Comparison of ENCODE assay signal across 8 cellular contexts in the genomic region with DNA sequence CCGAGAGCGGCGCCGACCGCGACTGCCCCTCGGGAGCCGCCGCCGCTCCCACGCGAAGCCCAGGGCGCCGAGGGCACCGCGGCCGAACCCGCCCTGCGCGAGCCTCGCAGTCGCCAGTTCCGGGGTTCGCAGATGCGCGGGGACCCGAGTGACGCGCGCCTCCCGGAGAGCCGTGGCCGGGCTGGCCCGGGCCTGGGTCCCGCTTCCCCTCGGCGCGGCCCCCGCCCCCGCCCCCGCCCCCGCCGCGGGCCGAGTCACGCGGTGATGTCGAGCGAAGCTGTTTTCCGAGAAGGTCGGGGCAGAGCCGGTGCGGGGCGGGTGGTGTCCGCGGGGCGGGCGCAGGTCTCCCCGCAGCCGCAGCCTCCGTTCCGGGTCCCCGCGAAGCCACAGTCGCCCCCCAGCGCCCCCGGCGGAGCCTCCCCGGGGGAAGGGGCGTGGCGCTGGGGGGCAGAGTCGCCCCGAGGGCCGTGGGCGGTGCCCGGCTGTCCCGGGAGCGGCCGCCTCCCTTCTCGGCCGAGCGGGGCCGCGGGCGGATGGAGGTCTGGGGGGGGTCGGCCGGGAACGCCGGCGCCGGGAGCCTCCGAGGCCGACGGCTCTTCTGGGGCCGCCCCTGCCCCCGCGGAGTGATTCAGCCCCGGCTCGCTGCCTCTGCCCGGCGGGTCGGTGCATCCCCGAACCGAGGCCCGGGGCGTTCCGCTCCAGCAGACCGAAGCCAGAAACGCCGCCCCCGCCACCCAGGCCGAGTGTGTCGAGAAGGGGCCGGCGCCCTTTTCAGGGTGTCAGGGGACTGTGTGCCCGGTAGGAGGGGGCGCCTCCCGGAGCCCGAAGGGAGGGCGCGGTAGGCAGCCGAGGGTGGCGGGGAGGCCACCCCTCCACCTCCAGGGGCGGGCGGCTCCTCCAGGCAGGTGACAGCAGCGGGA. TPM values are rescaled to one million over a fixed set of nuclear protein-coding genes. Genes with fewer than 3 reads are reported as not detected.
A peak's percentile ranks its signal among the peaks of the same experiment; 100 is the strongest.
DNase-seq lines count a peak whose midpoint lies in the region; ATAC-seq, FAIRE-seq and TF ChIP-seq lines count a peak whose summit lies in the region.

No MANE protein-coding gene starts in this region.

- peak in 21 of 34 experiments; percentile 16 to 47 (median 30) for DNase-seq in T-cell
- DNase-seq in mammary epithelial cell, result no peak
- DNase-seq in HepG2 (ENCODE audit: low spot score), result no peak
- DNase-seq in stimulated activated CD8-positive, alpha-beta memory T cell treated with anti-CD3 and anti-CD28 coated beads, Interleukin-4, amount 100 ng/mL, for 4 hours (ENCODE audit: low read depth in 2 of 2, low spot score in 1 of 2), result peak; percentile 20 to 29
- DNase-seq in NCI-H1105 (lab: John Stamatoyannopoulos, UW), result no peak

- no peak for TF ChIP-seq POLR2A in HepG2 (IDR thresholded peaks at IDR 0.05; ENCODE audit: insufficient read depth in 1 of 2, low read depth in 2 of 2, low read length in 2 of 2)

- no peak for TF ChIP-seq EP300 in HepG2 (IDR thresholded peaks at IDR 0.05; ENCODE audit: low read depth in 2 of 2, low read length in 2 of 2)
- no peak for TF ChIP-seq EP300 in HepG2 (CRISPR knock-in tag; IDR thresholded peaks at IDR 0.05; ENCODE audit: borderline replicate concordance)

- H3K9ac ChIP-seq in mammary epithelial cell (ENCODE audit: insufficient read depth, low read length), result no peak overlapping the region
- H3K9ac ChIP-seq in HepG2 (ENCODE audit: insufficient read depth, low read depth, low read length), result no peak overlapping the region

- H3K9me3 Mint-ChIP-seq in T-cell, result no peaks in the 10 kb centered on the region

- peaks cover 13 to 42% (median 34%) of the 10 kb centered on the region in 3 donors for H3K4me1 Mint-ChIP-seq in T-cell

- intact Hi-C loops in mammary epithelial cell (cut with micrococcal nuclease), result loop anchor here (5.0 kb wide), 1 partner anchor 204 kb away; no protein-coding TSS in a partner anchor
- intact Hi-C loops in HepG2 (cut with micrococcal nuclease; ENCODE audit: unreplicated experiment), result no loop called here

- peak overlapping the region in 2 of 3 donors; percentile 62 to 71 for H3K4me3 Mint-ChIP-seq in T-cell

- CTCF ChIA-PET in T-cell (lab: Charles Lee) (no interaction called here), mammary epithelial cell (lab: Charles Lee; ENCODE audit: low non-redundant PET) (no interaction called here), HepG2 (lab: Yijun Ruan, JAX; ENCODE audit: low intra/inter-chr PET ratio, low total read pairs) (no interaction called here)

- TF ChIP-seq RAD21 in HepG2 (CRISPR knock-in tag; IDR thresholded peaks at IDR 0.05), result no peak

- no peak overlapping the region for H3K27ac ChIP-seq in mammary epithelial cell (ENCODE audit: insufficient read depth, low read depth, low read length)
- H3K27ac ChIP-seq in HepG2 (ENCODE audit: extremely low read length, insufficient read depth, low read length), result no peak overlapping the region

- dilution Hi-C loops in mammary epithelial cell (cut with HindIII; ENCODE audit: low sequenced_read_pairs), result no loop called here

- H3K4me3 ChIP-seq in mammary epithelial cell (replicated peaks in 1 of 3; ENCODE audit: insufficient read depth in 1 of 3, low read depth in 2 of 3, low read length in 3 of 3), result peak overlapping the region in 2 of 3 experiments; percentile 24 to 47
- H3K4me3 ChIP-seq in HepG2 (replicated peaks in 1 of 3; ENCODE audit: insufficient read depth in 1 of 3, low read depth in 2 of 3, low read length in 3 of 3), result peak overlapping the region in 1 of 3 experiments; percentile 62; a peak in 2 of 6 replicates

- no peak overlapping the region for H3K27ac Mint-ChIP-seq in T-cell

- no peaks in the 10 kb centered on the region for H3K36me3 Mint-ChIP-seq in T-cell

- H3K27me3 ChIP-seq in mammary epithelial cell (ENCODE audit: insufficient read depth, low read length), result peaks cover 16% of the 10 kb centered on the region
- peaks cover 39 to 82% of the 10 kb centered on the region in 2 experiments; a peak in 4 of 5 replicates for H3K27me3 ChIP-seq in HepG2 (ENCODE audit: control insufficient read depth in 1 of 2, insufficient read depth in 2 of 2, low read length in 2 of 2)

- peak overlapping the region; percentile 13 for H2AFZ ChIP-seq in mammary epithelial cell (ENCODE audit: low read depth, low read length)
- no peak overlapping the region for H2AFZ ChIP-seq in HepG2 (ENCODE audit: low read length)

- in situ Hi-C loops in mammary epithelial cell (cut with MboI; ENCODE audit: low sequenced_read_pairs in 2 of 2), result no loop called here
- in situ Hi-C loops in HepG2 (cut with HindIII; ENCODE audit: extremely low pct_ligation_motif_present, low pct_unique_long_range_greater_than_20kb), result no loop called here

- FAIRE-seq in HepG2 (lab: Jason Lieb, UNC), result no peak

- ATAC-seq in GM18861 (IDR thresholded peaks at IDR 0.05; ENCODE audit: unreplicated experiment) (peak; percentile 29), T-cell (replicated peaks in 1 of 4) (peak in 3 of 4 experiments; percentile 10 to 12 (median 11)), HepG2 (no peak), HG03025 (IDR thresholded peaks at IDR 0.05; ENCODE audit: low FRiP score, unreplicated experiment) (no peak), HG03439 (IDR thresholded peaks at IDR 0.05; ENCODE audit: unreplicated experiment) (no peak)

- H3K9me3 ChIP-seq in mammary epithelial cell (replicated peaks; ENCODE audit: insufficient read depth, low read length) (no peaks in the 10 kb centered on the region), HepG2 (ENCODE audit: low read length) (no peaks in the 10 kb centered on the region)

- TF ChIP-seq CTCF in mammary epithelial cell (conservative IDR thresholded peaks at IDR 0.05 in 1 of 2, IDR thresholded peaks at IDR 0.05 in 1 of 2; ENCODE audit: extremely low read depth in 1 of 2, insufficient read depth in 1 of 2, low read depth in 1 of 2, low read length in 2 of 2), result no peak
- no peak for TF ChIP-seq CTCF in HepG2 (CRISPR knock-in tag; IDR thresholded peaks at IDR 0.05)

- peaks cover 0 to 2% of the 10 kb centered on the region in 2 donors for H3K27me3 Mint-ChIP-seq in T-cell

- peaks cover 20% of the 10 kb centered on the region for H3K4me1 ChIP-seq in mammary epithelial cell (ENCODE audit: insufficient read depth, low read length)
- H3K4me1 ChIP-seq in HepG2 (ENCODE audit: insufficient read depth, low read length), result peaks cover 16% of the 10 kb centered on the region

- H3K4me2 ChIP-seq in mammary epithelial cell (ENCODE audit: insufficient read depth, low read depth, low read length), result peak overlapping the region; percentile 86
- H3K4me2 ChIP-seq in HepG2 (ENCODE audit: low read depth, low read length), result peak overlapping the region; percentile 45; the same call in 1 of the 2 replicates

- H3K36me3 ChIP-seq in mammary epithelial cell (ENCODE audit: insufficient read depth, low read length), result no peaks in the 10 kb centered on the region
- no peaks in the 10 kb centered on the region for H3K36me3 ChIP-seq in HepG2 (replicated peaks in 1 of 2; ENCODE audit: control insufficient read depth in 1 of 2, insufficient read depth in 2 of 2, low read length in 2 of 2)

- H3K79me2 ChIP-seq in mammary epithelial cell (ENCODE audit: insufficient read depth, low read length) (no peaks in the 10 kb centered on the region), HepG2 (ENCODE audit: insufficient read depth, low read length) (no peaks in the 10 kb centered on the region)

- POLR2A ChIA-PET in T-cell (lab: Charles Lee) (interaction anchor here (0.6 to 0.7 kb wide), 2 partner anchors 27 to 30 kb away, joined by 5 to 7 read pairs; no protein-coding TSS in a partner anchor), HepG2 (lab: Yijun Ruan, JAX) (no interaction called here)

- WGBS in mammary epithelial cell (ENCODE audit: low coverage, missing lambda C conversion rate), result 40% methylated on average over 8 of the region's 126 CpGs
- 24% methylated on average over 32 of the region's 126 CpGs for WGBS in HepG2 (ENCODE audit: low lambda C conversion rate)

- no TSS peak for BruUV-seq in mammary epithelial cell (replicated peaks; lab: Mats Ljungman, UMichigan)
- BruUV-seq in HepG2 (replicated peaks; lab: Mats Ljungman, UMichigan), result no TSS peak

- no peaks in the 10 kb centered on the region for H4K20me1 ChIP-seq in mammary epithelial cell (ENCODE audit: insufficient read depth, low read length)
- peaks cover 30% of the 10 kb centered on the region; the same call in 1 of the 2 replicates for H4K20me1 ChIP-seq in HepG2 (ENCODE audit: insufficient read depth, low read length)

TF ChIP-seq in HepG2, 621 proteins besides CTCF, POLR2A, EP300 and RAD21 (continues in another document):
- TF ChIP-seq ZFP90 (CRISPR knock-in tag; IDR thresholded peaks at IDR 0.05; ENCODE audit: borderline replicate concordance) (no peak), MAF1 (CRISPR knock-in tag; IDR thresholded peaks at IDR 0.05; ENCODE audit: borderline replicate concordance) (no peak)

RNA-seq across cellular contexts. Expression of a gene that starts 1.5 kb away (rescaled TPM):
- total RNA-seq in T-cell, result 10 to 100 TPM in 3 of 5 donors, 1 to 10 TPM in 2; 7.0 to 50.8 (median 11.9) TPM
- 1 to 10 TPM; 2.5 to 9.6 TPM for total RNA-seq in mammary epithelial cell
- polyA plus RNA-seq in mammary epithelial cell, result 4.7 TPM
- 1.1 TPM for polyA minus RNA-seq in mammary epithelial cell
- total RNA-seq in HepG2 (2016; rRNA removed; fragmentation: Illumina TruSeq; extraction: Trizol), result 0.66 and 1.2 TPM in 2 replicates
- total RNA-seq in HepG2 (2016; cell fraction: cytosol; rRNA removed; fragmentation: Illumina TruSeq; extraction: Trizol; ENCODE audit: low read depth), result 0.81 and 1.1 TPM in 2 replicates
- 0.56 and 1.0 TPM in 2 replicates for total RNA-seq in HepG2 (2016; cell fraction: insoluble cytoplasmic fraction; rRNA removed; fragmentation: Illumina TruSeq; extraction: Trizol)
- 1.7 and 2.2 TPM in 2 replicates for total RNA-seq in HepG2 (2016; cell fraction: membrane; rRNA removed; fragmentation: Illumina TruSeq; extraction: Trizol)
- 0.31 TPM in 1 of 2 replicates, not detected in the other for total RNA-seq in HepG2 (2016; cell fraction: nucleus; rRNA removed; fragmentation: Illumina TruSeq; extraction: Trizol)
- 0.84 and 1.4 TPM in 2 replicates for polyA plus RNA-seq in HepG2 (2011; rRNA removed)
- 2.1 and 2.5 TPM in 2 replicates for polyA plus RNA-seq in HepG2 (2011; cell fraction: cytosol; rRNA removed)
- 1.2 and 1.8 TPM in 2 replicates for polyA plus RNA-seq in HepG2 (2011; cell fraction: nucleus; rRNA removed)
- polyA plus RNA-seq in HepG2 (2012), result 0.23 and 0.79 TPM in 2 replicates
- polyA plus RNA-seq in HepG2 (2016; cell fraction: cytosol; fragmentation: Illumina TruSeq; extraction: Trizol; ENCODE audit: low read depth), result 1.1 and 1.2 TPM in 2 replicates
- polyA plus RNA-seq in HepG2 (2016; cell fraction: insoluble cytoplasmic fraction; fragmentation: Illumina TruSeq; extraction: Trizol; ENCODE audit: low read depth), result 0.69 and 0.92 TPM in 2 replicates
- polyA plus RNA-seq in HepG2 (2016; cell fraction: membrane; fragmentation: Illumina TruSeq; extraction: Trizol; ENCODE audit: low read depth), result 2.1 TPM in 2 replicates
- polyA plus RNA-seq in HepG2 (2016; cell fraction: nucleus; fragmentation: Illumina TruSeq; extraction: Trizol; ENCODE audit: insufficient read depth, low read depth), result 1.2 and 1.3 TPM in 2 replicates
- 2.5 and 12.3 TPM in 2 replicates for polyA minus RNA-seq in HepG2 (2011; rRNA and poly(A)+ RNA removed; ENCODE audit: low replicate concordance)
- 2.9 and 4.6 TPM in 2 replicates for polyA minus RNA-seq in HepG2 (2011; cell fraction: cytosol; rRNA and poly(A)+ RNA removed)
- polyA minus RNA-seq in HepG2 (2011; cell fraction: nucleus; rRNA and poly(A)+ RNA removed), result 0.87 and 1.4 TPM in 2 replicates

Comparison
In these comparisons a context has a peak if more than half of its experiments do, and no peak if none do; other contexts are left out.
1. ATAC-seq: peak in GM18861 (single experiment) and T-cell (3 of 4); none in HepG2 (single experiment), HG03025 (single experiment) and HG03439 (single experiment).
2. DNase-seq: peak in T-cell (21 of 34) and stimulated activated CD8-positive, alpha-beta memory T cell treated with anti-CD3 and anti-CD28 coated beads, Interleukin-4, amount 100 ng/mL, for 4 hours (2 of 2); none in mammary epithelial cell (single experiment), HepG2 (single experiment) and NCI-H1105 (single experiment).